Comparison of ENCODE assay signal across 1 cellular context in genomic region chr4:151015458-151016344, GRCh38.
TF ChIP-seq lines count a peak whose summit lies in the region.

No MANE protein-coding gene starts in this region.

TF ChIP-seq in HepG2, 621 proteins besides CTCF, POLR2A, EP300 and RAD21 (continued from another document and continues in another):
- TF ChIP-seq BCL3 (CRISPR knock-in tag; IDR thresholded peaks at IDR 0.05) (peak; percentile 88), TARDBP (CRISPR knock-in tag; IDR thresholded peaks at IDR 0.05) (peak; percentile 93), MXD1 (CRISPR knock-in tag; IDR thresholded peaks at IDR 0.05) (peak; percentile 82), FOXJ3 (CRISPR knock-in tag; IDR thresholded peaks at IDR 0.05; ENCODE audit: borderline replicate concordance) (no peak), ZNF446 (CRISPR knock-in tag; IDR thresholded peaks at IDR 0.05) (peak; percentile 82; the same call in 1 of the 2 replicates), PBX2 (CRISPR knock-in tag; IDR thresholded peaks at IDR 0.05) (no peak), ZNF530 (CRISPR knock-in tag; IDR thresholded peaks at IDR 0.05; ENCODE audit: low read depth) (no peak), ZNF839 (CRISPR knock-in tag; IDR thresholded peaks at IDR 0.05; ENCODE audit: borderline replicate concordance) (peak; percentile 92; the same call in 1 of the 2 replicates), POLR2AphosphoS5 (IDR thresholded peaks at IDR 0.05; ENCODE audit: low read depth, low read length) (peak; percentile 58), YEATS4 (CRISPR knock-in tag; IDR thresholded peaks at IDR 0.05; ENCODE audit: borderline replicate concordance) (peak; percentile 77), ARID2 (CRISPR knock-in tag; IDR thresholded peaks at IDR 0.05; ENCODE audit: borderline replicate concordance) (peak; percentile 83; the same call in 1 of the 2 replicates), ZNF407 (CRISPR knock-in tag; IDR thresholded peaks at IDR 0.05; ENCODE audit: not compliant biosample characterization) (no peak), MZF1 (CRISPR knock-in tag; IDR thresholded peaks at IDR 0.05; ENCODE audit: borderline replicate concordance) (no peak), PHF5A (CRISPR knock-in tag; IDR thresholded peaks at IDR 0.05; ENCODE audit: low read depth, unreplicated experiment) (no peak), PAXIP1 (CRISPR knock-in tag; conservative IDR thresholded peaks at IDR 0.05) (peak; percentile 36), THAP9 (CRISPR knock-in tag; IDR thresholded peaks at IDR 0.05; ENCODE audit: borderline replicate concordance) (peak; percentile 39; the same call in 1 of the 2 replicates), ZNF619 (CRISPR knock-in tag; IDR thresholded peaks at IDR 0.05) (no peak), RERE (CRISPR knock-in tag; IDR thresholded peaks at IDR 0.05; ENCODE audit: low read depth) (no peak; the same call in 1 of the 2 replicates), ZNF709 (CRISPR knock-in tag; IDR thresholded peaks at IDR 0.05) (peak; percentile 75), ZNF556 (CRISPR knock-in tag; IDR thresholded peaks at IDR 0.05; ENCODE audit: borderline replicate concordance) (0 out of 2 replicates have a peak, but pooled peaks have one; percentile 46), BRCA1 (CRISPR knock-in tag; IDR thresholded peaks at IDR 0.05) (no peak; the same call in 1 of the 2 replicates), ZNF180 (CRISPR knock-in tag; IDR thresholded peaks at IDR 0.05; ENCODE audit: borderline replicate concordance, low read depth) (no peak), TEAD2 (CRISPR knock-in tag; IDR thresholded peaks at IDR 0.05) (no peak), BCLAF1 (IDR thresholded peaks at IDR 0.05) (no peak)
